8 cellular contexts compared by ENCODE assay signal in the genomic region with DNA sequence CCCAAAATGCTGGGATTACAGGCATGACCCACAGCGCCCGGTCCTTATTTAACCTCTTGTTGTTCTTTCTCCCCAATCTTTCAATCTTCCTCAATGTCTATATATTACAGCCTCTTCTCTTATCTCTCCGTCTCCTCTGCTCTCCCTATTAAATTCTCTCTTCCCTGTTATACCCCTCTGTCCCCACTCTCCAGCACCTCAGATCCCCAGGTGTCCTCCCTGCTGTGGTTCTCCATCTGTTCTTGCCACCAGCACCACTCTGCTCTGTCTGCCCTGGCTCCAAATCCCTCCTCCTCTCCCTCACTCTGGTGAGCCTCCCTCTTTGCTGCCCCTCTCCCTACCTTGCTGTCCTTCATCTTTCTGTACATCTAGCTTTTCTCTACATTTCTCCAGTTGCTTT. TPM values are rescaled to one million over a fixed set of nuclear protein-coding genes. Genes with fewer than 3 reads are reported as not detected.
DNase-seq lines count a peak whose midpoint lies in the region; ATAC-seq and TF ChIP-seq lines count a peak whose summit lies in the region.

No MANE protein-coding gene starts in this region.

- H3K4me1 ChIP-seq in DND-41 (ENCODE audit: insufficient read depth, low read length): peaks cover 39% of the 10 kb centered on the region
- no peaks in the 10 kb centered on the region for H3K4me1 ChIP-seq in MM.1S (ENCODE audit: low read length)
- no peaks in the 10 kb centered on the region for H3K4me1 ChIP-seq in neural progenitor cell
- H3K4me1 ChIP-seq in body of pancreas: peaks cover 15% of the 10 kb centered on the region
- no peaks in the 10 kb centered on the region for H3K4me1 ChIP-seq in BE2C

- no peaks in the 10 kb centered on the region for H3K36me3 ChIP-seq in DND-41 (ENCODE audit: insufficient read depth, low read length)
- H3K36me3 ChIP-seq in MM.1S (replicated peaks; ENCODE audit: insufficient read depth, low read length): no peaks in the 10 kb centered on the region
- no peaks in the 10 kb centered on the region for H3K36me3 ChIP-seq in neural progenitor cell
- no peaks in the 10 kb centered on the region for H3K36me3 ChIP-seq in body of pancreas (replicated peaks in 1 of 2; ENCODE audit: insufficient read depth in 1 of 2, low read depth in 2 of 2)
- H3K36me3 ChIP-seq in BE2C: no peaks in the 10 kb centered on the region

- H3K9me2 ChIP-seq in MM.1S (replicated peaks; ENCODE audit: insufficient read depth, low read length): no peaks in the 10 kb centered on the region

- intact Hi-C loops in body of pancreas (cut with DNase I): no loop called here

- H3K9ac ChIP-seq in DND-41 (ENCODE audit: low read depth, low read length): peak overlapping the region; percentile 59
- H3K9ac ChIP-seq in MM.1S (ENCODE audit: low read length): no peak overlapping the region
- H3K9ac ChIP-seq in neural progenitor cell: no peak overlapping the region

- peak overlapping the region in 1 of 2 experiments; percentile 83; a peak in 1 of 4 replicates for H3K4me3 ChIP-seq in DND-41 (ENCODE audit: low read depth in 1 of 2, low read length in 2 of 2)
- no peak overlapping the region for H3K4me3 ChIP-seq in MM.1S (ENCODE audit: low read length)
- H3K4me3 ChIP-seq in neural progenitor cell: no peak overlapping the region
- peak overlapping the region in 1 of 2 donors; percentile 62 for H3K4me3 ChIP-seq in body of pancreas
- no peak overlapping the region for H3K4me3 ChIP-seq in BE2C (ENCODE audit: low read depth, low read length)

- H3K9me3 ChIP-seq in DND-41 (ENCODE audit: insufficient read depth, low read length, severe bottlenecking): no peaks in the 10 kb centered on the region
- H3K9me3 ChIP-seq in MM.1S (replicated peaks; ENCODE audit: insufficient read depth, low read length): no peaks in the 10 kb centered on the region
- no peaks in the 10 kb centered on the region for H3K9me3 ChIP-seq in neural progenitor cell (ENCODE audit: low read depth)
- no peaks in the 10 kb centered on the region for H3K9me3 ChIP-seq in body of pancreas
- no peaks in the 10 kb centered on the region for H3K9me3 ChIP-seq in BE2C

- ATAC-seq in DND-41 (ENCODE audit: insufficient read depth, low read depth) (no peak), body of pancreas (no peak), left lobe of liver (no peak)

- 84 to 88% methylated on average over 3 of the region's 3 CpGs for WGBS in body of pancreas, 2 donors

- H3K36me3 Mint-ChIP-seq in neural progenitor cell: peaks cover 2% of the 10 kb centered on the region

- TF ChIP-seq CTCF in DND-41 (IDR thresholded peaks at IDR 0.05; ENCODE audit: borderline replicate concordance, extremely low read depth, low read length, poor library complexity, severe bottlenecking): no peak
- no peak for TF ChIP-seq CTCF in MM.1S (IDR thresholded peaks at IDR 0.05; ENCODE audit: low read length)
- TF ChIP-seq CTCF in neural progenitor cell (IDR thresholded peaks at IDR 0.05): no peak
- TF ChIP-seq CTCF in body of pancreas (IDR thresholded peaks at IDR 0.05): no peak
- TF ChIP-seq CTCF in BE2C (IDR thresholded peaks at IDR 0.05; ENCODE audit: low read depth, low read length): no peak

- H3K4me2 ChIP-seq in DND-41 (ENCODE audit: insufficient read depth, low read length) (peak overlapping the region; percentile 86), MM.1S (ENCODE audit: low read depth, low read length) (peak overlapping the region; percentile 49; the same call in 1 of the 2 replicates), neural progenitor cell (peak overlapping the region; percentile 94)

- H4K20me1 ChIP-seq in DND-41 (ENCODE audit: insufficient read depth, low read length): no peaks in the 10 kb centered on the region
- H4K20me1 ChIP-seq in MM.1S (ENCODE audit: insufficient read depth, low read length): no peaks in the 10 kb centered on the region
- H4K20me1 ChIP-seq in neural progenitor cell (ENCODE audit: low read depth): no peaks in the 10 kb centered on the region

- H3K79me2 ChIP-seq in DND-41 (ENCODE audit: insufficient read depth, low read length) (peaks cover 7% of the 10 kb centered on the region; the same call in 1 of the 2 replicates), MM.1S (ENCODE audit: low read length) (no peaks in the 10 kb centered on the region), neural progenitor cell (ENCODE audit: low read depth) (no peaks in the 10 kb centered on the region)

- no peak for TF ChIP-seq POLR2A in body of pancreas (IDR thresholded peaks at IDR 0.05)

- peak overlapping the region; percentile 88 for H3K4me3 Mint-ChIP-seq in neural progenitor cell

- peaks cover 33% of the 10 kb centered on the region for H3K9me3 Mint-ChIP-seq in neural progenitor cell

- H2AFZ ChIP-seq in DND-41 (ENCODE audit: low read depth, low read length): no peak overlapping the region
- H2AFZ ChIP-seq in MM.1S (ENCODE audit: low read length): no peak overlapping the region
- H2AFZ ChIP-seq in neural progenitor cell (replicated peaks): peak overlapping the region; percentile 93

- H3F3A ChIP-seq in MM.1S (ENCODE audit: insufficient read depth, low read length): no peaks in the 10 kb centered on the region
- H3F3A ChIP-seq in neural progenitor cell (ENCODE audit: low read depth): peaks cover 9% of the 10 kb centered on the region

- peaks cover 11% of the 10 kb centered on the region for H3K27me3 Mint-ChIP-seq in neural progenitor cell (ENCODE audit: insufficient read depth, low read depth)

- H3K27me3 ChIP-seq in DND-41 (ENCODE audit: insufficient read depth, low read length, poor library complexity): no peaks in the 10 kb centered on the region
- H3K27me3 ChIP-seq in MM.1S (replicated peaks; ENCODE audit: insufficient read depth, low read length): no peaks in the 10 kb centered on the region
- H3K27me3 ChIP-seq in neural progenitor cell: peaks cover 45% of the 10 kb centered on the region
- no peaks in the 10 kb centered on the region for H3K27me3 ChIP-seq in body of pancreas
- H3K27me3 ChIP-seq in BE2C: no peaks in the 10 kb centered on the region

- H3K27ac ChIP-seq in DND-41 (ENCODE audit: low read length) (no peak overlapping the region), MM.1S (ENCODE audit: low read length) (no peak overlapping the region), neural progenitor cell (no peak overlapping the region), body of pancreas (no peak overlapping the region)

- no peak overlapping the region for H3K27ac Mint-ChIP-seq in neural progenitor cell

- peaks cover 6% of the 10 kb centered on the region for H3K4me1 Mint-ChIP-seq in neural progenitor cell

- DNase-seq in DND-41: no peak
- no peak for DNase-seq in MM.1S
- DNase-seq in cerebellum (ENCODE audit: low spot score): peak; percentile 32
- no peak for DNase-seq in neural progenitor cell (ENCODE audit: low spot score)
- no peak for DNase-seq in body of pancreas
- no peak for DNase-seq in BE2C
- no peak for DNase-seq in left lobe of liver (ENCODE audit: low spot score)
- DNase-seq in stimulated activated CD4-positive, alpha-beta T cell treated with anti-CD3 and anti-CD28 coated beads, Interleukin-15, amount 100 ng/mL, for 24 hours: no peak

RNA-seq across cellular contexts. Expression of a gene that starts 1.1 kb away (rescaled TPM):
- total RNA-seq in cerebellum: 3.7 TPM
- total RNA-seq in neural progenitor cell (ENCODE audit: low replicate concordance): 2.7 and 3.5 TPM in 2 replicates
- total RNA-seq in body of pancreas: 10 to 100 TPM in 1 of 2 donors, 1 to 10 TPM in 1; 7.3 to 10.9 TPM
- 0.23 TPM for polyA plus RNA-seq in BE2C (2012; ENCODE audit: insufficient read depth, insufficient read length, low read depth)
- 3.1 TPM for total RNA-seq in left lobe of liver

RNA-seq across cellular contexts. Expression of a gene that starts 35.9 kb away (rescaled TPM):
- total RNA-seq in cerebellum: 24.5 TPM
- total RNA-seq in neural progenitor cell (ENCODE audit: low replicate concordance): 24.1 and 37.6 TPM in 2 replicates
- total RNA-seq in body of pancreas: 1 to 10 TPM; 5.3 to 7.3 TPM
- 1.7 TPM for polyA plus RNA-seq in BE2C (2012; ENCODE audit: insufficient read depth, insufficient read length, low read depth)
- 1.2 TPM for total RNA-seq in left lobe of liver

RNA-seq across cellular contexts. Expression of a gene that starts 50.7 kb away (rescaled TPM):
- 31.9 TPM for total RNA-seq in cerebellum
- total RNA-seq in neural progenitor cell (ENCODE audit: low replicate concordance): 12.5 and 19.9 TPM in 2 replicates
- 10 to 100 TPM in 1 of 2 donors, 1 to 10 TPM in 1; 6.0 to 19.8 TPM for total RNA-seq in body of pancreas
- 5.7 TPM for polyA plus RNA-seq in BE2C (2012; ENCODE audit: insufficient read depth, insufficient read length, low read depth)
- total RNA-seq in left lobe of liver: 4.3 TPM
